Comparison of ENCODE assay signal across 1 cellular context in the genomic region with DNA sequence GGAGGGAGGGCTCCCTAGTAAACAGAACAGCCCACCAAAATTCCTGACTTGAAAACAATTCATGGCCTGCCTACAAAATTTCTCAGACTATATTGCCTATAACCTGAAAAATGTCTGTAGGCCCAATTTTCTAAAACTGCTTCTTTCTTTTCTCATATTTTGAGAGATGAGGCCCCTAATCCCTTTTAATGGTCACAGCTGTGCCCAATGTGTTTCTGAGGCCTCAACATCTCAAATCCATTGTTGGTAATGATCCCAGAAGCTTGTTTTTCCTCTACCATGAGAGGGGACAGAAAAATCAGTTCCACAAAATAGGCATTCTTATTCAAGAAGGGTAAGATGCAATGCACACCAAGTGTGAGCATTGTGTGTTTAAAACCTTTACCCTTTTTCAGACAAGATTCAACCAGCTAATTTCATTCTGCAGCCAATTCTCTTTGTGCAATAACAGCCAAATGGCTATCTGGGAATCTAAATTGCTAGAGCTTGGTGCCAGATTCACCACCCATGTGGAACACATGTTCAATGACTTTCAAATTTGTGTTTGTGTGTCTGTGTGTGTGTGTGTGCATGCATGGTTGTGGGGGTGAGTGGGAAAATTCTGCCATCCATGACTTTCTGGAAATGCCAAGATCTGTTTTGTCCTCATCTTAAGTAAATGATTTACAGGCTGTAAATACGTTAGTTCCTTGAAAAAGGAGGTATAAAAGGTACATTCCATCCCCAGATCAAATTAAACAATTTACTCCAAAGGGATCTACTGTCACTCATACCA.
TF ChIP-seq lines count a peak whose summit lies in the region.

No MANE protein-coding gene starts in this region.

TF ChIP-seq in IMR-90, 13 proteins besides CTCF, POLR2A, EP300 and RAD21 (continued from another document):
- TF ChIP-seq SMC3 (IDR thresholded peaks at IDR 0.05; ENCODE audit: low read depth, low read length), result no peak
